In genomic region chr7:37921340-37921805, GRCh38 we compare ENCODE assay signal across 1 cellular context.
TF ChIP-seq lines count a peak whose summit lies in the region.

No MANE protein-coding gene starts in this region.

TF ChIP-seq in H1, 55 proteins besides CTCF, POLR2A, EP300 and RAD21:
- TF ChIP-seq EGR1 (IDR thresholded peaks at IDR 0.05; ENCODE audit: borderline replicate concordance, low read depth, low read length) (no peak), JUN (IDR thresholded peaks at IDR 0.05; ENCODE audit: low read depth, low read length) (no peak), RBBP5 (IDR thresholded peaks at IDR 0.05; ENCODE audit: borderline replicate concordance, low read depth, low read length) (peak; percentile 5; the same call in 1 of the 2 replicates), CBX8 (IDR thresholded peaks at IDR 0.05; ENCODE audit: borderline replicate concordance, low read depth, low read length) (no peak), KDM4A (IDR thresholded peaks at IDR 0.05; ENCODE audit: low read depth, low read length, severe bottlenecking) (peak; percentile 33), RNF2 (IDR thresholded peaks at IDR 0.05; ENCODE audit: borderline replicate concordance, low read depth, low read length, missing control alignments, poor library complexity, severe bottlenecking) (no peak), CREB1 (IDR thresholded peaks at IDR 0.05) (no peak), POU5F1 (IDR thresholded peaks at IDR 0.05; ENCODE audit: low read depth, low read length) (no peak), ASH2L (IDR thresholded peaks at IDR 0.05; ENCODE audit: low read length) (peak; percentile 8), KDM1A (IDR thresholded peaks at IDR 0.05; ENCODE audit: borderline replicate concordance, low read length) (no peak), FOSL1 (IDR thresholded peaks at IDR 0.05; ENCODE audit: insufficient read depth, low read depth, low read length) (no peak), YY1 (IDR thresholded peaks at IDR 0.05; ENCODE audit: low read depth, low read length) (no peak), ZNF274 (IDR thresholded peaks at IDR 0.05; ENCODE audit: borderline replicate concordance, extremely low read depth, low read length) (no peak), CTBP2 (IDR thresholded peaks at IDR 0.05; ENCODE audit: borderline replicate concordance, insufficient read depth, insufficient read length, low read length) (no peak), MAFK (IDR thresholded peaks at IDR 0.05; ENCODE audit: low read depth, low read length) (peak; percentile 53; the same call in 1 of the 2 replicates), SIX5 (IDR thresholded peaks at IDR 0.05; ENCODE audit: low read depth, low read length) (no peak), HDAC2 (IDR thresholded peaks at IDR 0.05; ENCODE audit: borderline replicate concordance in 1 of 2, low read depth in 2 of 2, low read length in 2 of 2) (0 out of 4 replicates have a peak, but pooled peaks of 1 of the 2 experiments have one; percentile 69), NANOG (IDR thresholded peaks at IDR 0.05; ENCODE audit: insufficient read depth, low read depth, low read length, poor library complexity, severe bottlenecking) (no peak), BRCA1 (IDR thresholded peaks at IDR 0.05; ENCODE audit: low read depth, low read length) (no peak), BACH1 (IDR thresholded peaks at IDR 0.05; ENCODE audit: low read length) (peak; percentile 77; the same call in 1 of the 2 replicates), SIN3A (conservative IDR thresholded peaks at IDR 0.05 in 1 of 2, IDR thresholded peaks at IDR 0.05 in 1 of 2; ENCODE audit: low read depth in 1 of 2, low read length in 2 of 2) (no peak), PHF8 (conservative IDR thresholded peaks at IDR 0.05; ENCODE audit: low read depth, low read length) (no peak), HDAC6 (IDR thresholded peaks at IDR 0.05; ENCODE audit: low read depth, low read length) (no peak), E2F6 (IDR thresholded peaks at IDR 0.05) (no peak), TAF7 (optimal IDR thresholded peaks at IDR 0.05; ENCODE audit: borderline replicate concordance, low read depth, low read length) (no peak), CBX5 (IDR thresholded peaks at IDR 0.05; ENCODE audit: low read depth, low read length) (no peak), SAP30 (IDR thresholded peaks at IDR 0.05; ENCODE audit: insufficient read depth, insufficient replicate concordance, low read length) (no peak), TAF1 (IDR thresholded peaks at IDR 0.05; ENCODE audit: low read depth, low read length) (peak; percentile 60; the same call in 1 of the 2 replicates), KDM5A (IDR thresholded peaks at IDR 0.05; ENCODE audit: low read length) (no peak), JUND (IDR thresholded peaks at IDR 0.05; ENCODE audit: low read length) (no peak)
- TF ChIP-seq, protein P1, sequence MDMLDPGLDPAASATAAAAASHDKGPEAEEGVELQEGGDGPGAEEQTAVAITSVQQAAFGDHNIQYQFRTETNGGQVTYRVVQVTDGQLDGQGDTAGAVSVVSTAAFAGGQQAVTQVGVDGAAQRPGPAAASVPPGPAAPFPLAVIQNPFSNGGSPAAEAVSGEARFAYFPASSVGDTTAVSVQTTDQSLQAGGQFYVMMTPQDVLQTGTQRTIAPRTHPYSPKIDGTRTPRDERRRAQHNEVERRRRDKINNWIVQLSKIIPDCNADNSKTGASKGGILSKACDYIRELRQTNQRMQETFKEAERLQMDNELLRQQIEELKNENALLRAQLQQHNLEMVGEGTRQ (IDR thresholded peaks at IDR 0.05; ENCODE audit: low read length) = no peak
- TF ChIP-seq, protein P2, sequence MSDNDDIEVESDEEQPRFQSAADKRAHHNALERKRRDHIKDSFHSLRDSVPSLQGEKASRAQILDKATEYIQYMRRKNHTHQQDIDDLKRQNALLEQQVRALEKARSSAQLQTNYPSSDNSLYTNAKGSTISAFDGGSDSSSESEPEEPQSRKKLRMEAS (IDR thresholded peaks at IDR 0.05) = peak; percentile 10; the same call in 1 of the 2 replicates
